In genomic region chr6:36539814-36540568, GRCh38 we compare ENCODE assay signal across 2 cellular contexts.
TF ChIP-seq lines count a peak whose summit lies in the region.

No MANE protein-coding gene starts in this region.

TF ChIP-seq in IMR-90, 13 proteins besides CTCF, POLR2A, EP300 and RAD21:
- TF ChIP-seq CEBPB (IDR thresholded peaks at IDR 0.05; ENCODE audit: low read depth, low read length) (no peak), NFE2L2 (IDR thresholded peaks at IDR 0.05; ENCODE audit: low read depth, low read length) (no peak), BHLHE40 (IDR thresholded peaks at IDR 0.05; ENCODE audit: low read depth, low read length) (no peak), RFX5 (IDR thresholded peaks at IDR 0.05; ENCODE audit: low read depth, low read length) (no peak), RCOR1 (IDR thresholded peaks at IDR 0.05; ENCODE audit: insufficient replicate concordance, low read length) (no peak), CHD1 (IDR thresholded peaks at IDR 0.05; ENCODE audit: low read depth, low read length) (no peak), SMC3 (IDR thresholded peaks at IDR 0.05; ENCODE audit: low read depth, low read length) (no peak), MAFK (IDR thresholded peaks at IDR 0.05; ENCODE audit: low read depth, low read length) (no peak), MXI1 (IDR thresholded peaks at IDR 0.05; ENCODE audit: borderline replicate concordance, low read depth, low read length) (no peak)
- TF ChIP-seq, protein P1, sequence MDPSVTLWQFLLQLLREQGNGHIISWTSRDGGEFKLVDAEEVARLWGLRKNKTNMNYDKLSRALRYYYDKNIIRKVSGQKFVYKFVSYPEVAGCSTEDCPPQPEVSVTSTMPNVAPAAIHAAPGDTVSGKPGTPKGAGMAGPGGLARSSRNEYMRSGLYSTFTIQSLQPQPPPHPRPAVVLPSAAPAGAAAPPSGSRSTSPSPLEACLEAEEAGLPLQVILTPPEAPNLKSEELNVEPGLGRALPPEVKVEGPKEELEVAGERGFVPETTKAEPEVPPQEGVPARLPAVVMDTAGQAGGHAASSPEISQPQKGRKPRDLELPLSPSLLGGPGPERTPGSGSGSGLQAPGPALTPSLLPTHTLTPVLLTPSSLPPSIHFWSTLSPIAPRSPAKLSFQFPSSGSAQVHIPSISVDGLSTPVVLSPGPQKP (IDR thresholded peaks at IDR 0.05; ENCODE audit: borderline replicate concordance, low read depth, low read length) = no peak

TF ChIP-seq in K562, 482 proteins besides CTCF, POLR2A, EP300 and RAD21:
- TF ChIP-seq TEAD4 (IDR thresholded peaks at IDR 0.05; ENCODE audit: low read length) (0 out of 2 replicates have a peak, but pooled peaks have one; percentile 23), TEAD4 (CRISPR knock-in tag; IDR thresholded peaks at IDR 0.05; ENCODE audit: borderline replicate concordance) (no peak)
- TF ChIP-seq, protein P2, sequence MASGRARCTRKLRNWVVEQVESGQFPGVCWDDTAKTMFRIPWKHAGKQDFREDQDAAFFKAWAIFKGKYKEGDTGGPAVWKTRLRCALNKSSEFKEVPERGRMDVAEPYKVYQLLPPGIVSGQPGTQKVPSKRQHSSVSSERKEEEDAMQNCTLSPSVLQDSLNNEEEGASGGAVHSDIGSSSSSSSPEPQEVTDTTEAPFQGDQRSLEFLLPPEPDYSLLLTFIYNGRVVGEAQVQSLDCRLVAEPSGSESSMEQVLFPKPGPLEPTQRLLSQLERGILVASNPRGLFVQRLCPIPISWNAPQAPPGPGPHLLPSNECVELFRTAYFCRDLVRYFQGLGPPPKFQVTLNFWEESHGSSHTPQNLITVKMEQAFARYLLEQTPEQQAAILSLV (tag; IDR thresholded peaks at IDR 0.05) = no peak
